Comparison of ENCODE assay signal across 28 cellular contexts in the genomic region with DNA sequence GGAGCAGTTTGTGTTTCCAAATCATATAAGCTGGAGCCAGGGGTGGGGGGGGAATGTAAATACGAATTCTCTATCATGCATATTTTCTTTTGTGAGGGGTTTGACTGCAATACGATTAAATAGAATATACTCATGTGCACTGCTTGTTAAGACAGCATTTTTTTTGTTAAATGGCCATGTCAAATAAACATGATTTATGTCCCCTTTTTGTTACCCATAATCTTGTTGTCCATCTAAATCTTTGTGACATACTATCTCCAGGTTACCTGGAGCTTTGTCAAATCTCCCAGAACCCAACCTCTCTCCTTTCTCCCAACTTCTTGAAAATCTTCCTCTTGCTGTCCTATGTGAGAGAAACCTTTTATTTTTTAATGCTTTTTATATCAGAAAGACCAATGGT.
"Had no signal": no experiment of that assay in that cellular context is flagged by ENCODE, and none has a peak within 500 bp of the region (broad histone marks: within the 10 kb centered on the region; RNA-seq: fewer than 3 reads in every experiment).

No MANE protein-coding gene starts in this region.

- ATAC-seq: activated naive CD4-positive, alpha-beta T cell treated with anti-CD3 and anti-CD28 coated beads, Interleukin-2, amount 50 U/mL, for 72 hours; activated T-cell treated with anti-CD3 and anti-CD28 coated beads, Interleukin-2, amount 50 U/mL, for 72 hours; foreskin keratinocyte; gastrocnemius medialis; heart left ventricle; WTC11 had no signal

- DNase-seq: activated CD4-positive, alpha-beta memory T cell treated with anti-CD3 and anti-CD28 coated beads, Interleukin-2, amount 10 ng/mL, durations not matched to agents 7 days and 5 days; activated CD4-positive, alpha-beta T cell treated with anti-CD3 and anti-CD28 coated beads for 1 hour; activated CD4-positive, alpha-beta T cell treated with anti-CD3 and anti-CD28 coated beads for 4 hours; activated CD4-positive, alpha-beta T cell treated with anti-CD3 and anti-CD28 coated beads, Interleukin-2, amount 10 ng/mL, durations not matched to agents 7 days and 5 days; activated CD4-positive, alpha-beta T cell treated with anti-CD3 and anti-CD28 coated beads, Interleukin-2, amount 50 U/mL, for 4 hours; activated CD8-positive, alpha-beta memory T cell treated with anti-CD3 and anti-CD28 coated beads, Interleukin-2, amount 50 U/mL, for 48 hours; activated gamma-delta T cell; activated naive CD4-positive, alpha-beta T cell; activated naive CD4-positive, alpha-beta T cell treated with anti-CD3 and anti-CD28 coated beads, Interleukin-2, amount 10 ng/mL, durations not matched to agents 7 days and 5 days; activated naive CD8-positive, alpha-beta T cell treated with anti-CD3 and anti-CD28 coated beads, Interleukin-2, amount 10 ng/mL, durations not matched to agents 7 days and 5 days; activated T-cell treated with anti-CD3 and anti-CD28 coated beads for 4 hours; activated T-cell treated with anti-CD3 and anti-CD28 coated beads, Interleukin-2, amount 50 U/mL, for 24 hours; activated T-cell treated with anti-CD3 and anti-CD28 coated beads, Interleukin-2, amount 50 U/mL, for 72 hours; anterior cingulate cortex; brain microvascular endothelial cell; dorsolateral prefrontal cortex; effector memory CD4-positive, alpha-beta T cell; erythroblast; foreskin keratinocyte; gastrocnemius medialis; glutamatergic neuron; heart left ventricle; T-helper 2 cell had no signal

- H3K27ac ChIP-seq: brain microvascular endothelial cell, coronary artery, dorsolateral prefrontal cortex, esophagus muscularis mucosa, foreskin keratinocyte, gastrocnemius medialis, heart left ventricle, VCaP had no signal

- H3K9me3 ChIP-seq: esophagus muscularis mucosa, gastrocnemius medialis, heart left ventricle had no signal

- H3K36me3 ChIP-seq: brain microvascular endothelial cell, esophagus muscularis mucosa, gastrocnemius medialis, heart left ventricle had no signal

- H3K27me3 ChIP-seq: brain microvascular endothelial cell, esophagus muscularis mucosa, foreskin keratinocyte, gastrocnemius medialis had no signal

- H3K4me1 ChIP-seq: esophagus muscularis mucosa, foreskin keratinocyte, gastrocnemius medialis, heart left ventricle had no signal

- H3K4me3 ChIP-seq: coronary artery, dorsolateral prefrontal cortex, esophagus muscularis mucosa, gastrocnemius medialis, heart left ventricle had no signal
